In the genomic region with DNA sequence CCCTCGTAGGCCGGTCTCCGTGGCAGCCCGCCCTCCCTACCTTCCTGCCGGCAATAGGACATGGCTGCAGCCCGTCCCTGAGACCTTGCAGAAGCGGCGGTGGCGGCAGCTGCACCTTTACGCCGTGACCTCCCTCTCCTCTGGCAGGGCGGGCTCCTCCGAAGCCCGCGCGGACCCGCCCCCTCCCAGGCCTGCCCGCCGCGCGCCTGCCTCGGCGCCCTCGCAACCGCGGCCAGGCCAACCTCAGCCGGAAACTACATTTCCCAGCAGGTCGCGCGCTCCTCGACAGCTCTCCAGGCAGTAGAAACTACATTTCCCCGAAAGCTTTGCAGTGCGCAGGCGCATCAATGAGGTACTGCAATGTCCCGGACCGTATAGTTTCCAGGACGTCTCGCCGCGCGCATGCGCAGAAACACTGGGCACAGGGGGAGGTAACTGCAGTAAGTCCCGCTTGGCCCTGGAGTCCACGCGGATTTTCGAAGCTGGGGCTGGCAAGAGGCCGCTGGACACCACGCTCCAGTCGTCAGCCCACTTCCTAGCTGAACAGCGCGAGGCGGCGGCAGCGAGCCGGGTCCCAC, we compare ENCODE assay signal across 8 cellular contexts. TPM values are rescaled to one million over a fixed set of nuclear protein-coding genes. Genes with fewer than 3 reads are reported as not detected.
A peak's percentile ranks its signal among the peaks of the same experiment; 100 is the strongest.
DNase-seq lines count a peak whose midpoint lies in the region; ATAC-seq and TF ChIP-seq lines count a peak whose summit lies in the region.

A gene (minus strand): TSS at position 256 of the 578 bp plus-strand sequence. CDS start 194 bp downstream, at position 62.
A gene with protein sequence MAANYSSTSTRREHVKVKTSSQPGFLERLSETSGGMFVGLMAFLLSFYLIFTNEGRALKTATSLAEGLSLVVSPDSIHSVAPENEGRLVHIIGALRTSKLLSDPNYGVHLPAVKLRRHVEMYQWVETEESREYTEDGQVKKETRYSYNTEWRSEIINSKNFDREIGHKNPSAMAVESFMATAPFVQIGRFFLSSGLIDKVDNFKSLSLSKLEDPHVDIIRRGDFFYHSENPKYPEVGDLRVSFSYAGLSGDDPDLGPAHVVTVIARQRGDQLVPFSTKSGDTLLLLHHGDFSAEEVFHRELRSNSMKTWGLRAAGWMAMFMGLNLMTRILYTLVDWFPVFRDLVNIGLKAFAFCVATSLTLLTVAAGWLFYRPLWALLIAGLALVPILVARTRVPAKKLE (plus strand): TSS at position 438 of the 578 bp plus-strand sequence. CDS start 142 bp downstream, outside the sequence.

- peak within 1 kb of the TSS; percentile 93 to 99 for H3K4me3 Mint-ChIP-seq in effector memory CD8-positive, alpha-beta T cell

- peak within 1 kb of the TSS in 1 of 2 experiments; percentile 31 for H2BK12ac ChIP-seq in mesenchymal stem cell (ENCODE audit: low read length in 2 of 2)

- H3K14ac ChIP-seq in mesenchymal stem cell (ENCODE audit: low read length in 2 of 2) = peak within 1 kb of the TSS in 1 of 2 experiments; percentile 94

- H3K4ac ChIP-seq in mesenchymal stem cell (ENCODE audit: low read depth in 1 of 2, low read length in 2 of 2) = peak within 1 kb of the TSS; percentile 75 to 82

- peak within 1 kb of the TSS; percentile 91 to 100 for H3K4me3 ChIP-seq in mesenchymal stem cell (ENCODE audit: insufficient read depth in 1 of 2, low read depth in 1 of 2, low read length in 2 of 2)

- H3K27ac ChIP-seq in mesenchymal stem cell (ENCODE audit: low read length, poor library complexity, severe bottlenecking) = peak within 1 kb of the TSS; percentile 91

- H2BK15ac ChIP-seq in mesenchymal stem cell (ENCODE audit: low read depth, poor library complexity, severe bottlenecking) = peak within 1 kb of the TSS; percentile 89

- H2AK5ac ChIP-seq in mesenchymal stem cell (ENCODE audit: low read length, severe bottlenecking) = no peak within 1 kb of the TSS

- peak; percentile 86 for ATAC-seq in effector memory CD8-positive, alpha-beta T cell (replicated peaks)

- peak within 1 kb of the TSS; percentile 2 for H2BK5ac ChIP-seq in mesenchymal stem cell (ENCODE audit: low read depth, low read length, poor library complexity, severe bottlenecking)

- peak within 1 kb of the TSS in 1 of 2 experiments; percentile 80 for H3K23ac ChIP-seq in mesenchymal stem cell (ENCODE audit: low read length in 2 of 2)

- H3K4me1 ChIP-seq in mesenchymal stem cell (ENCODE audit: control insufficient read depth, insufficient read depth, low read depth, low read length) = peaks cover 19% of the 10 kb centered on the region

- peak within 1 kb of the TSS; percentile 96 to 99 for H3K27ac Mint-ChIP-seq in effector memory CD8-positive, alpha-beta T cell

- H4K91ac ChIP-seq in mesenchymal stem cell (ENCODE audit: low read length) = peak within 1 kb of the TSS; percentile 61

- H3K4me1 Mint-ChIP-seq in effector memory CD8-positive, alpha-beta T cell (ENCODE audit: low read depth in 2 of 2) = peaks cover 46 to 52% of the 10 kb centered on the region in 2 donors

- H3K36me3 ChIP-seq in mesenchymal stem cell (ENCODE audit: control insufficient read depth in 1 of 2, insufficient read depth in 2 of 2, low read depth in 1 of 2, low read length in 2 of 2) = peaks cover 19 to 54% of the 10 kb centered on the region in 2 experiments

- peaks cover 40% of the 10 kb centered on the region for H3K79me1 ChIP-seq in mesenchymal stem cell (replicated peaks; ENCODE audit: low read length, poor library complexity, severe bottlenecking)

- H3K18ac ChIP-seq in mesenchymal stem cell (ENCODE audit: low read depth in 1 of 2, low read length in 2 of 2) = peak within 1 kb of the TSS; percentile 75 to 96

- H3K4me2 ChIP-seq in mesenchymal stem cell (ENCODE audit: low read length, poor library complexity, severe bottlenecking) = peak within 1 kb of the TSS; percentile 94

- under 1% methylated on average over 55 of the region's 55 CpGs for WGBS in mesenchymal stem cell

- no peaks in the 10 kb centered on the region for H3K27me3 Mint-ChIP-seq in effector memory CD8-positive, alpha-beta T cell

- no peak for TF ChIP-seq CTCF in GM20000 (IDR thresholded peaks at IDR 0.05; ENCODE audit: extremely low read depth, missing control alignments)

- peak within 1 kb of the TSS; percentile 77 for H4K8ac ChIP-seq in mesenchymal stem cell (ENCODE audit: low read length)

- H2AFZ ChIP-seq in mesenchymal stem cell (ENCODE audit: low read depth, low read length) = peak within 1 kb of the TSS; percentile 94

- no peaks in the 10 kb centered on the region for H3K9me3 Mint-ChIP-seq in effector memory CD8-positive, alpha-beta T cell

- H3K36me3 Mint-ChIP-seq in effector memory CD8-positive, alpha-beta T cell (ENCODE audit: insufficient read depth) = peaks cover 38% of the 10 kb centered on the region

- peak within 1 kb of the TSS; percentile 99 for H3K9ac ChIP-seq in mesenchymal stem cell (ENCODE audit: low read length)

- H3K27me3 ChIP-seq in mesenchymal stem cell (ENCODE audit: control insufficient read depth in 1 of 2, insufficient read depth in 1 of 2, low read length in 2 of 2) = no peaks in the 10 kb centered on the region

- H3K9me3 ChIP-seq in mesenchymal stem cell (ENCODE audit: control insufficient read depth, low read length) = no peaks in the 10 kb centered on the region

- DNase-seq in CMK (ENCODE audit: low read depth) (peak; percentile 96), GM20000 (ENCODE audit: low spot score) (peak; percentile 99), HT-29 (ENCODE audit: low spot score) (peak; percentile 94), NOMO-1 (lab: John Stamatoyannopoulos, UW; ENCODE audit: unreplicated experiment in 2 of 2) (peak; percentile 92 to 99), mesenchymal stem cell (peak; percentile 99)
- peak; percentile 96 to 99 for DNase-seq in activated CD8-positive, alpha-beta memory T cell treated with anti-CD3 and anti-CD28 coated beads for 4 hours (ENCODE audit: low read depth in 2 of 2)
- peak; percentile 96 to 97 (median 97) for DNase-seq in effector memory CD8-positive, alpha-beta T cell
- DNase-seq in stimulated activated CD8-positive, alpha-beta memory T cell treated with anti-CD3 and anti-CD28 coated beads, Interleukin-12 subunit alpha, Interleukin-12 subunit beta, amount 100 ng/mL, for 4 hours (ENCODE audit: low read depth) = peak; percentile 96

- peak within 1 kb of the TSS; percentile 45 for H2BK120ac ChIP-seq in mesenchymal stem cell (ENCODE audit: low read depth, low read length)

RNA-seq across cellular contexts. Expression of the first gene that starts in this region (rescaled TPM):
- 11.7 and 15.1 TPM in 2 replicates for total RNA-seq in HT-29 (2014; rRNA removed; shearing (Covaris generic))
- polyA plus RNA-seq in mesenchymal stem cell (2013, experiment 1 of 2) = 8.1 TPM
- polyA plus RNA-seq in mesenchymal stem cell (2013, experiment 2 of 2) = 8.2 TPM

RNA-seq across cellular contexts. Expression of the second gene that starts in this region (rescaled TPM):
- 22.1 and 23.1 TPM in 2 replicates for total RNA-seq in HT-29 (2014; rRNA removed; shearing (Covaris generic))
- polyA plus RNA-seq in mesenchymal stem cell (2013, experiment 1 of 2) = 59.7 TPM
- 60.6 TPM for polyA plus RNA-seq in mesenchymal stem cell (2013, experiment 2 of 2)

Comparison
In these comparisons a context has a peak if more than half of its experiments do, and no peak if none do; other contexts are left out.
1. Peak in every context shown above with its lines: DNase-seq, ATAC-seq, H3K4me3 ChIP-seq and H3K27ac ChIP-seq.